ENCODE assay signal across 21 cellular contexts in genomic region chr15:28592395-28592794, GRCh38. TPM values are rescaled to one million over a fixed set of nuclear protein-coding genes. Genes with fewer than 3 reads are reported as not detected.
"Had no signal": no experiment of that assay in that cellular context is flagged by ENCODE, and none has a peak within 500 bp of the region (broad histone marks: within the 10 kb centered on the region; RNA-seq: fewer than 3 reads in every experiment).

No MANE protein-coding gene starts in this region.

RNA-seq across cellular contexts. Expression of gene GOLGA6L25, which starts 39.0 kb away (rescaled TPM):
- total RNA-seq: activated naive CD4-positive, alpha-beta T cell treated with anti-CD3 and anti-CD28 coated beads for 36 hours; activated naive CD4-positive, alpha-beta T cell treated with anti-CD3 and anti-CD28 coated beads, Interleukin-2, amount 50 U/mL, for 72 hours; activated naive CD8-positive, alpha-beta T cell treated with anti-CD3 and anti-CD28 coated beads for 36 hours; activated naive CD8-positive, alpha-beta T cell treated with anti-CD3 and anti-CD28 coated beads, Interleukin-2, amount 10 ng/mL, durations not matched to agents 7 days and 5 days; activated T-cell treated with anti-CD3 and anti-CD28 coated beads, Interleukin-2, amount 50 U/mL, for 4 hours; activated T-cell treated with anti-CD3 and anti-CD28 coated beads, Interleukin-2, amount 50 U/mL, for 72 hours; activated T-helper 1 cell treated with anti-CD3 and anti-CD28 coated beads, Interleukin-12 subunit alpha, Interleukin-12 subunit beta, Interleukin-2, Interleukin-4 antibody, amounts not matched to agents 30 ng/mL and 10 ng/mL and 1 ng/mL, durations not matched to agents 14 hours and 24 hours and 36 hours; activated T-helper 17 cell treated with anti-CD3 and anti-CD28 coated beads, Interleukin-2, amount 50 U/mL, for 72 hours; activated T-helper 2 cell treated with anti-CD3 and anti-CD28 coated beads, Interferon-gamma antibody, Interleukin-2, Interleukin-4, amounts not matched to agents 10 μg/mL and 5 μg/mL and 100 μg/mL, durations not matched to agents 14 hours and 24 hours and 36 hours; adrenal gland; aorta; ascending aorta; astrocyte; body of pancreas; breast epithelium; bronchial epithelial cell; cardiac muscle cell; cardiac septum; cerebellum; chondrocyte had no signal
- polyA plus RNA-seq: adipose tissue, adrenal gland, aorta, cardiac muscle cell had no signal

RNA-seq across cellular contexts. Expression of gene GOLGA8G, which starts 59.6 kb away (rescaled TPM):
- total RNA-seq: activated naive CD4-positive, alpha-beta T cell treated with anti-CD3 and anti-CD28 coated beads for 36 hours; activated naive CD4-positive, alpha-beta T cell treated with anti-CD3 and anti-CD28 coated beads, Interleukin-2, amount 50 U/mL, for 72 hours; activated naive CD8-positive, alpha-beta T cell treated with anti-CD3 and anti-CD28 coated beads for 36 hours; activated naive CD8-positive, alpha-beta T cell treated with anti-CD3 and anti-CD28 coated beads, Interleukin-2, amount 10 ng/mL, durations not matched to agents 7 days and 5 days; activated T-cell treated with anti-CD3 and anti-CD28 coated beads, Interleukin-2, amount 50 U/mL, for 4 hours; activated T-cell treated with anti-CD3 and anti-CD28 coated beads, Interleukin-2, amount 50 U/mL, for 72 hours; activated T-helper 1 cell treated with anti-CD3 and anti-CD28 coated beads, Interleukin-12 subunit alpha, Interleukin-12 subunit beta, Interleukin-2, Interleukin-4 antibody, amounts not matched to agents 30 ng/mL and 10 ng/mL and 1 ng/mL, durations not matched to agents 14 hours and 24 hours and 36 hours; activated T-helper 17 cell treated with anti-CD3 and anti-CD28 coated beads, Interleukin-2, amount 50 U/mL, for 72 hours; activated T-helper 2 cell treated with anti-CD3 and anti-CD28 coated beads, Interferon-gamma antibody, Interleukin-2, Interleukin-4, amounts not matched to agents 10 μg/mL and 5 μg/mL and 100 μg/mL, durations not matched to agents 14 hours and 24 hours and 36 hours; adrenal gland; aorta; ascending aorta; astrocyte; body of pancreas; breast epithelium; bronchial epithelial cell; cardiac septum; chondrocyte had no signal
- polyA plus RNA-seq: adipose tissue, cardiac muscle cell had no signal
